Comparison of ENCODE assay signal across 20 cellular contexts in the genomic region with DNA sequence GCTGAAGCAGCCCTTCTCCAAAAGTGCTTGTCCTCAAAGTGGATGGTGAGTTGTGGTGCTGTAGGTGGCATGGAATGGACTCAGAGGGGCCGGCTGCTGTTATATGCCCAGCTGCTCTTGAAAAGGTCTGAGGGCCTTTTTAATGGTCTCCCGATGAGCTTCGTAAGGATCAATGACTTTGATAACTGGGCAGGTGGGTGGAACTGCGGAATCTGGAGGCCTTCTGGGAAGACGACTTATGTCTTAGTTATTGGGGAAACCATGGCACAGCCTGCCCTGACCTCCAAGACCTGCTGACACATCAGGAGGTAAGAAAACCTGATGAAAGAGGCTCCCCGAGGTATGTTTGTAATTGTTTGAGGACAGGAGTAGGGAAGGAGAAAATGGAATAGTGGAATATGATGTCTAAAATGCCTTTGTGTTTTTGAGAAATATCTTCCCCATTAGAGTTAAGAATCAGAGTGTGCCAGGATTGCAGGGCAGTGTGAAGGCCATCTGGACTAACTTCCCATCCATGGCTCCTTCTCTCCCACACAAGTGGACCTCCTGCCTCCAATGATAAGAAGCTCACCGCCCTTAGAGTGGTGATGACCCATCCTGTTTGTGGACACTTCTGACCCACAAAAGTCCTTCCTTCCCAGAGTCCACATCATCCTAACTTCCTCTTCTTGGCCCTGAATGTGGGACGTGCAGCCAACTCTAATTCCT.
"Had no signal": no experiment of that assay in that cellular context is flagged by ENCODE, and none has a peak within 500 bp of the region (broad histone marks: within the 10 kb centered on the region; RNA-seq: fewer than 3 reads in every experiment).

No MANE protein-coding gene starts in this region.

- H3K9me3 Mint-ChIP-seq: activated naive CD4-positive, alpha-beta T cell treated with anti-CD3 and anti-CD28 coated beads, Interleukin-2, amount 50 U/mL, for 72 hours; type B pancreatic cell had no signal

- H3K4me1 ChIP-seq: adrenal gland, parathyroid adenoma, testis had no signal

- H3K4me3 Mint-ChIP-seq: stimulated activated memory B cell treated with anti-CD40 and anti-IgM and Interleukin-4, amounts not matched to agents 10 μg/mL and 1 μg/mL and 100 μg/mL, for 72 hours; type B pancreatic cell had no signal

- H2AFZ ChIP-seq: parathyroid adenoma had no signal

- H3K27me3 ChIP-seq: adrenal gland, esophagus squamous epithelium, neutrophil, testis had no signal

- H3K9ac ChIP-seq: parathyroid adenoma had no signal

- H3K27me3 Mint-ChIP-seq: type B pancreatic cell had no signal

- FAIRE-seq: astrocyte had no signal

- H3K9me3 ChIP-seq: adrenal gland, esophagus squamous epithelium, mucosa of descending colon, neutrophil, testis had no signal

- DNase-seq: activated CD4-positive, alpha-beta T cell treated with anti-CD3 and anti-CD28 coated beads, Interleukin-2, amount 50 U/mL, for 48 hours; activated gamma-delta T cell; adrenal gland; cerebellar nuclear complex; cortex of kidney; esophagus squamous epithelium; mesenchymal stem cell; mucosa of descending colon; naive B cell; stimulated activated CD4-positive, alpha-beta T cell treated with anti-CD3 and anti-CD28 coated beads, Interleukin-4, amount 100 ng/mL, for 24 hours; testis; WERI-Rb-1 had no signal

- ATAC-seq: activated naive CD4-positive, alpha-beta T cell treated with anti-CD3 and anti-CD28 coated beads, Interleukin-2, amount 50 U/mL, for 72 hours; mucosa of descending colon; sciatic nerve had no signal

- H3K79me2 ChIP-seq: parathyroid adenoma had no signal

- H3K4me2 ChIP-seq: smooth muscle cell had no signal

- H3K4me3 ChIP-seq: adrenal gland, esophagus squamous epithelium, mucosa of descending colon, smooth muscle cell, testis had no signal

- H3K36me3 ChIP-seq: adrenal gland, esophagus squamous epithelium, neutrophil, WERI-Rb-1 had no signal

- H3K36me3 Mint-ChIP-seq: activated naive CD4-positive, alpha-beta T cell treated with anti-CD3 and anti-CD28 coated beads, Interleukin-2, amount 50 U/mL, for 72 hours; naive B cell; stimulated activated memory B cell treated with anti-CD40 and anti-IgM and Interleukin-4, amounts not matched to agents 10 μg/mL and 1 μg/mL and 100 μg/mL, for 72 hours; type B pancreatic cell had no signal

- H3K27ac ChIP-seq: adrenal gland, neutrophil, parathyroid adenoma, testis, WERI-Rb-1 had no signal

- H3K27ac Mint-ChIP-seq: activated naive CD4-positive, alpha-beta T cell treated with anti-CD3 and anti-CD28 coated beads, Interleukin-2, amount 50 U/mL, for 72 hours; naive B cell; stimulated activated memory B cell treated with anti-CD40 and anti-IgM and Interleukin-4, amounts not matched to agents 10 μg/mL and 1 μg/mL and 100 μg/mL, for 72 hours; type B pancreatic cell had no signal

- H3K4me1 Mint-ChIP-seq: naive B cell; stimulated activated memory B cell treated with anti-CD40 and anti-IgM and Interleukin-4, amounts not matched to agents 10 μg/mL and 1 μg/mL and 100 μg/mL, for 72 hours had no signal
